Comparison of ENCODE assay signal across 22 cellular contexts in the genomic region with DNA sequence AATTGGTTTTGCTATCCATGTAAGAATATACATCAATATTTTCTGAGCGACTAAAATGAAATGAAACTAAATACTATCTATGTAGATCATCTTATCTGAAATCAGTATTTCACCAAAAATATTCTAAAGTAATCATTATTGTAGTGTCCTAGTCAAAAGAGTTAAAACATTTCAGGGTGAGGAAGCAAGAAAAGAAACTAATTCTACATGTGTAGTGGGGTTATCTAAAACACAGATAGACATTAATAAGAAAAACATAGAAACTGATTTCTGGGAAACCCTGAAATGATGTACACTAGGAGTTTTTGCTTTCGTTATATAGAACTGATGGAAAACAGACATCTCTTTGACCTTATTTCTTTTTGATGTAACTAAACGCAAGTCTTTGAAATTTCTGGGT.
"Had no signal": no experiment of that assay in that cellular context is flagged by ENCODE, and none has a peak within 500 bp of the region (broad histone marks: within the 10 kb centered on the region; RNA-seq: fewer than 3 reads in every experiment).

No MANE protein-coding gene starts in this region.

- H3K9me3 Mint-ChIP-seq: mesothelial cell of epicardium; naive thymus-derived CD8-positive, alpha-beta T cell had no signal

- ATAC-seq: esophagus mucosa; gastrocnemius medialis; heart right ventricle; left cardiac atrium; left lung; left ventricle myocardium superior; lower lobe of right lung; mucosa of descending colon; naive thymus-derived CD8-positive, alpha-beta T cell had no signal

- DNase-seq: dorsolateral prefrontal cortex; effector CD4-positive, alpha-beta T cell; effector memory CD4-positive, alpha-beta T cell; erythroblast; esophagus squamous epithelium; foreskin fibroblast; foreskin melanocyte; gastrocnemius medialis; heart right ventricle; hippocampal formation; left cardiac atrium; left lung; left ventricle myocardium superior; lower lobe of right lung; mesenchymal stem cell; mucosa of descending colon; naive B cell; naive thymus-derived CD8-positive, alpha-beta T cell had no signal

- FAIRE-seq: islet of Langerhans, keratinocyte had no signal

- H3K4me3 Mint-ChIP-seq: mesothelial cell of epicardium; naive B cell; naive thymus-derived CD8-positive, alpha-beta T cell had no signal

- H3K27me3 Mint-ChIP-seq: naive B cell; naive thymus-derived CD8-positive, alpha-beta T cell had no signal

- H3K27ac Mint-ChIP-seq: mesothelial cell of epicardium; naive thymus-derived CD8-positive, alpha-beta T cell had no signal
